8 cellular contexts compared by ENCODE assay signal in the genomic region with DNA sequence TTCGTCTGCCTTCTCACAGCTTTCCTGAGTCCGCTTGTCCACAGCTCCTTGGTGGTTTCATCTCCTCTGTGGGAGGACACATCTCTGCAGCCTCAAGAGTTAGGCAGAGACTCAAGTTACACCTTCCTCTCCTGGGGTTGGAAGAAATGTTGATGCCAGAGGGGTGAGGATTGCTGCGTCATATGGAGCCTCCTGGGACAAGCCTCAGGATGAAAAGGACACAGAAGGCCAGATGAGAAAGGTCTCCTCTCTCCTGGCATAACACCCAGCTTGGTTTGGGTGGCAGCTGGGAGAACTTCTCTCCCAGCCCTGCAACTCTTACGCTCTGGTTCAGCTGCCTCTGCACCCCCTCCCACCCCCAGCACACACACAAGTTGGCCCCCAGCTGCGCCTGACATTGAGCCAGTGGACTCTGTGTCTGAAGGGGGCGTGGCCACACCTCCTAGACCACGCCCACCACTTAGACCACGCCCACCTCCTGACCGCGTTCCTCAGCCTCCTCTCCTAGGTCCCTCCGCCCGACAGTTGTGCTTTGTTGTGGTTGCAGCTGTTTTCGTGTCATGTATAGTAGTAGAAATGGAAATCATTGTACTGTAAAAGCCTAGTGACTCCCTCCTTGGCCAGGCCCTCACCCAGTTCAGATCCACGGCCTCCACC. TPM values are rescaled to one million over a fixed set of nuclear protein-coding genes. Genes with fewer than 3 reads are reported as not detected.
DNase-seq lines count a peak whose midpoint lies in the region; ATAC-seq and TF ChIP-seq lines count a peak whose summit lies in the region.

No MANE protein-coding gene starts in this region.

- ATAC-seq in SK-N-SH treated with all-trans-retinoic acid at 6 μM for 48 hours (peak; percentile 36; the same call in 2 of the 3 replicates), GM21576 (IDR thresholded peaks at IDR 0.05; ENCODE audit: unreplicated experiment) (no peak)

- H3K36me3 Mint-ChIP-seq in progenitor cell of endocrine pancreas (ENCODE audit: insufficient read depth) = no peaks in the 10 kb centered on the region

- DNase-seq in H4 (ENCODE audit: low spot score) (peak; percentile 34), progenitor cell of endocrine pancreas (ENCODE audit: low spot score, unreplicated experiment) (peak; percentile 21), NCI-H345 treated with DMSO at 0.1 percent for 48 hours (lab: John Stamatoyannopoulos, UW; ENCODE audit: unreplicated experiment) (no peak), DMS79 treated with DMSO at 0.1 percent for 48 hours (lab: John Stamatoyannopoulos, UW) (no peak), DMS153 (lab: John Stamatoyannopoulos, UW) (no peak)
- peak; percentile 39 to 77 (median 66) for DNase-seq in activated naive CD4-positive, alpha-beta T cell (lab: John Stamatoyannopoulos, UW)

- H3K4me3 Mint-ChIP-seq in progenitor cell of endocrine pancreas (ENCODE audit: low read depth) = no peak overlapping the region

- H3K27me3 Mint-ChIP-seq in progenitor cell of endocrine pancreas = peaks cover 49% of the 10 kb centered on the region

- no peaks in the 10 kb centered on the region for H3K4me1 Mint-ChIP-seq in progenitor cell of endocrine pancreas (ENCODE audit: low read depth)

- TF ChIP-seq CTCF in progenitor cell of endocrine pancreas (IDR thresholded peaks at IDR 0.05; ENCODE audit: unreplicated experiment) = no peak

- no peaks in the 10 kb centered on the region for H3K9me3 Mint-ChIP-seq in progenitor cell of endocrine pancreas (ENCODE audit: low read depth)

- H3K27ac Mint-ChIP-seq in progenitor cell of endocrine pancreas = peak overlapping the region; percentile 65

TF ChIP-seq in SK-N-SH treated with all-trans-retinoic acid at 6 μM for 48 hours, 23 proteins besides CTCF, POLR2A, EP300 and RAD21:
- TF ChIP-seq, protein P1, sequence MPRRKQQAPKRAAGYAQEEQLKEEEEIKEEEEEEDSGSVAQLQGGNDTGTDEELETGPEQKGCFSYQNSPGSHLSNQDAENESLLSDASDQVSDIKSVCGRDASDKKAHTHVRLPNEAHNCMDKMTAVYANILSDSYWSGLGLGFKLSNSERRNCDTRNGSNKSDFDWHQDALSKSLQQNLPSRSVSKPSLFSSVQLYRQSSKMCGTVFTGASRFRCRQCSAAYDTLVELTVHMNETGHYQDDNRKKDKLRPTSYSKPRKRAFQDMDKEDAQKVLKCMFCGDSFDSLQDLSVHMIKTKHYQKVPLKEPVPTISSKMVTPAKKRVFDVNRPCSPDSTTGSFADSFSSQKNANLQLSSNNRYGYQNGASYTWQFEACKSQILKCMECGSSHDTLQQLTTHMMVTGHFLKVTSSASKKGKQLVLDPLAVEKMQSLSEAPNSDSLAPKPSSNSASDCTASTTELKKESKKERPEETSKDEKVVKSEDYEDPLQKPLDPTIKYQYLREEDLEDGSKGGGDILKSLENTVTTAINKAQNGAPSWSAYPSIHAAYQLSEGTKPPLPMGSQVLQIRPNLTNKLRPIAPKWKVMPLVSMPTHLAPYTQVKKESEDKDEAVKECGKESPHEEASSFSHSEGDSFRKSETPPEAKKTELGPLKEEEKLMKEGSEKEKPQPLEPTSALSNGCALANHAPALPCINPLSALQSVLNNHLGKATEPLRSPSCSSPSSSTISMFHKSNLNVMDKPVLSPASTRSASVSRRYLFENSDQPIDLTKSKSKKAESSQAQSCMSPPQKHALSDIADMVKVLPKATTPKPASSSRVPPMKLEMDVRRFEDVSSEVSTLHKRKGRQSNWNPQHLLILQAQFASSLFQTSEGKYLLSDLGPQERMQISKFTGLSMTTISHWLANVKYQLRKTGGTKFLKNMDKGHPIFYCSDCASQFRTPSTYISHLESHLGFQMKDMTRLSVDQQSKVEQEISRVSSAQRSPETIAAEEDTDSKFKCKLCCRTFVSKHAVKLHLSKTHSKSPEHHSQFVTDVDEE (CRISPR knock-in tag; IDR thresholded peaks at IDR 0.05) = no peak
- TF ChIP-seq, protein P2, sequence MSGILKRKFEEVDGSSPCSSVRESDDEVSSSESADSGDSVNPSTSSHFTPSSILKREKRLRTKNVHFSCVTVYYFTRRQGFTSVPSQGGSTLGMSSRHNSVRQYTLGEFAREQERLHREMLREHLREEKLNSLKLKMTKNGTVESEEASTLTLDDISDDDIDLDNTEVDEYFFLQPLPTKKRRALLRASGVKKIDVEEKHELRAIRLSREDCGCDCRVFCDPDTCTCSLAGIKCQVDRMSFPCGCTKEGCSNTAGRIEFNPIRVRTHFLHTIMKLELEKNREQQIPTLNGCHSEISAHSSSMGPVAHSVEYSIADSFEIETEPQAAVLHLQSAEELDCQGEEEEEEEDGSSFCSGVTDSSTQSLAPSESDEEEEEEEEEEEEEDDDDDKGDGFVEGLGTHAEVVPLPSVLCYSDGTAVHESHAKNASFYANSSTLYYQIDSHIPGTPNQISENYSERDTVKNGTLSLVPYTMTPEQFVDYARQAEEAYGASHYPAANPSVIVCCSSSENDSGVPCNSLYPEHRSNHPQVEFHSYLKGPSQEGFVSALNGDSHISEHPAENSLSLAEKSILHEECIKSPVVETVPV (CRISPR knock-in tag; IDR thresholded peaks at IDR 0.05) = no peak
- TF ChIP-seq, protein P3, sequence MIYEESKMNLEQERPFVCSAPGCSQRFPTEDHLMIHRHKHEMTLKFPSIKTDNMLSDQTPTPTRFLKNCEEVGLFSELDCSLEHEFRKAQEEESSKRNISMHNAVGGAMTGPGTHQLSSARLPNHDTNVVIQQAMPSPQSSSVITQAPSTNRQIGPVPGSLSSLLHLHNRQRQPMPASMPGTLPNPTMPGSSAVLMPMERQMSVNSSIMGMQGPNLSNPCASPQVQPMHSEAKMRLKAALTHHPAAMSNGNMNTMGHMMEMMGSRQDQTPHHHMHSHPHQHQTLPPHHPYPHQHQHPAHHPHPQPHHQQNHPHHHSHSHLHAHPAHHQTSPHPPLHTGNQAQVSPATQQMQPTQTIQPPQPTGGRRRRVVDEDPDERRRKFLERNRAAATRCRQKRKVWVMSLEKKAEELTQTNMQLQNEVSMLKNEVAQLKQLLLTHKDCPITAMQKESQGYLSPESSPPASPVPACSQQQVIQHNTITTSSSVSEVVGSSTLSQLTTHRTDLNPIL (CRISPR knock-in tag; IDR thresholded peaks at IDR 0.05; ENCODE audit: low read depth) = no peak
- TF ChIP-seq PPARA (CRISPR knock-in tag; IDR thresholded peaks at IDR 0.05; ENCODE audit: borderline replicate concordance) (no peak), CSDC2 (CRISPR knock-in tag; IDR thresholded peaks at IDR 0.05) (no peak), ZC3H10 (CRISPR knock-in tag; IDR thresholded peaks at IDR 0.05) (no peak), ZNF8 (CRISPR knock-in tag; IDR thresholded peaks at IDR 0.05) (no peak), ZFP30 (CRISPR knock-in tag; IDR thresholded peaks at IDR 0.05) (no peak), TCF4 (CRISPR knock-in tag; IDR thresholded peaks at IDR 0.05; ENCODE audit: borderline replicate concordance) (no peak), OSR1 (CRISPR knock-in tag; IDR thresholded peaks at IDR 0.05) (no peak), ARNTL (CRISPR knock-in tag; IDR thresholded peaks at IDR 0.05; ENCODE audit: borderline replicate concordance, low read depth) (no peak), ISL1 (CRISPR knock-in tag; IDR thresholded peaks at IDR 0.05) (no peak), GLIS3 (CRISPR knock-in tag; IDR thresholded peaks at IDR 0.05) (no peak), SNAI2 (CRISPR knock-in tag; IDR thresholded peaks at IDR 0.05) (no peak), ZFP3 (CRISPR knock-in tag; IDR thresholded peaks at IDR 0.05) (no peak), ZNF565 (CRISPR knock-in tag; conservative IDR thresholded peaks at IDR 0.05; ENCODE audit: low read depth) (no peak), TOX (CRISPR knock-in tag; IDR thresholded peaks at IDR 0.05; ENCODE audit: borderline replicate concordance) (no peak), RARB (CRISPR knock-in tag; IDR thresholded peaks at IDR 0.05) (no peak)
- TF ChIP-seq, protein P4, sequence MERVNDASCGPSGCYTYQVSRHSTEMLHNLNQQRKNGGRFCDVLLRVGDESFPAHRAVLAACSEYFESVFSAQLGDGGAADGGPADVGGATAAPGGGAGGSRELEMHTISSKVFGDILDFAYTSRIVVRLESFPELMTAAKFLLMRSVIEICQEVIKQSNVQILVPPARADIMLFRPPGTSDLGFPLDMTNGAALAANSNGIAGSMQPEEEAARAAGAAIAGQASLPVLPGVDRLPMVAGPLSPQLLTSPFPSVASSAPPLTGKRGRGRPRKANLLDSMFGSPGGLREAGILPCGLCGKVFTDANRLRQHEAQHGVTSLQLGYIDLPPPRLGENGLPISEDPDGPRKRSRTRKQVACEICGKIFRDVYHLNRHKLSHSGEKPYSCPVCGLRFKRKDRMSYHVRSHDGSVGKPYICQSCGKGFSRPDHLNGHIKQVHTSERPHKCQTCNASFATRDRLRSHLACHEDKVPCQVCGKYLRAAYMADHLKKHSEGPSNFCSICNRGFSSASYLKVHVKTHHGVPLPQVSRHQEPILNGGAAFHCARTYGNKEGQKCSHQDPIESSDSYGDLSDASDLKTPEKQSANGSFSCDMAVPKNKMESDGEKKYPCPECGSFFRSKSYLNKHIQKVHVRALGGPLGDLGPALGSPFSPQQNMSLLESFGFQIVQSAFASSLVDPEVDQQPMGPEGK (CRISPR knock-in tag; IDR thresholded peaks at IDR 0.05; ENCODE audit: borderline replicate concordance) = no peak
TF ChIP-seq in SK-N-SH treated with all-trans-retinoic acid at 6 μM for 48 hours: peak in this region for 0.

RNA-seq across cellular contexts. Expression of gene RASD2, which starts 11.7 kb away (rescaled TPM):
- total RNA-seq in H4 (2014; rRNA removed; shearing (Covaris generic)) = 0.08 and 0.43 TPM in 2 replicates
- 0.07 TPM in 1 of 2 replicates, not detected in the other for total RNA-seq in progenitor cell of endocrine pancreas

Comparison
In these comparisons a context has a peak if more than half of its experiments do, and no peak if none do; other contexts are left out.
1. DNase-seq: peak in H4 (single experiment), activated naive CD4-positive, alpha-beta T cell (4 of 4) and progenitor cell of endocrine pancreas (single experiment); none in NCI-H345 treated with DMSO at 0.1 percent for 48 hours (single experiment), DMS79 treated with DMSO at 0.1 percent for 48 hours (single experiment) and DMS153 (single experiment).